ENCODE assay signal across 26 cellular contexts in genomic region chr2:89829828-89830227, GRCh38.
A peak's percentile ranks its signal among the peaks of the same experiment; 100 is the strongest.
DNase-seq lines count a peak whose midpoint lies in the region; ATAC-seq and TF ChIP-seq lines count a peak whose summit lies in the region.
"Had no signal": no experiment of that assay in that cellular context is flagged by ENCODE, and none has a peak within 500 bp of the region (broad histone marks: within the 10 kb centered on the region; RNA-seq: fewer than 3 reads in every experiment).

No MANE protein-coding gene starts in this region.

- TF ChIP-seq POLR2A in heart left ventricle (IDR thresholded peaks at IDR 0.05) (no peak), right lobe of liver (IDR thresholded peaks at IDR 0.05) (no peak)

- H3K9ac ChIP-seq in KMS-11 = no peak overlapping the region

- no peak for DNase-seq in heart left ventricle
- DNase-seq in cardiac septum (ENCODE audit: low spot score) = no peak
- DNase-seq in right lobe of liver = no peak
- no peak for DNase-seq in aorta
- no peak for DNase-seq in mucosa of gallbladder (ENCODE audit: low spot score)
- no peak for DNase-seq in head of caudate nucleus
- DNase-seq: activated CD4-positive, alpha-beta T cell treated with anti-CD3 and anti-CD28 coated beads for 48 hours; activated CD8-positive, alpha-beta memory T cell treated with anti-CD3 and anti-CD28 coated beads for 24 hours; activated T-cell treated with anti-CD3 and anti-CD28 coated beads for 4 hours; amniotic stem cell; COR-L47; DMS53; effector CD4-positive, alpha-beta T cell; natural killer cell; NCI-H1436; NCI-H226; NCI-H69; nucleus accumbens; PC-3; stimulated activated naive B cell treated with anti-CD40 and anti-IgM and Interleukin-4, amounts not matched to agents 10 μg/mL and 1 μg/mL and 100 μg/mL, for 72 hours had no signal

- ATAC-seq in heart left ventricle (peak in 3 of 4 donors; percentile 28 to 40 (median 36)), right lobe of liver (peak in 3 of 4 donors; percentile 24 to 42 (median 35)), aorta (ENCODE audit: low FRiP score) (peak; percentile 61), HG03039 (IDR thresholded peaks at IDR 0.05; ENCODE audit: unreplicated experiment) (no peak)
- ATAC-seq: PC-3; stimulated activated naive B cell treated with anti-CD40 and anti-IgM and Interleukin-4, amounts not matched to agents 10 μg/mL and 1 μg/mL and 100 μg/mL, for 72 hours had no signal

- no peaks in the 10 kb centered on the region for H3K79me2 ChIP-seq in KMS-11 (ENCODE audit: insufficient read depth, low read depth)

- H3K27me3 ChIP-seq in heart left ventricle = no peaks in the 10 kb centered on the region
- H3K27me3 ChIP-seq in KMS-11 (ENCODE audit: insufficient read depth, low read depth) = no peaks in the 10 kb centered on the region
- H3K27me3 ChIP-seq in right lobe of liver = no peaks in the 10 kb centered on the region
- no peaks in the 10 kb centered on the region for H3K27me3 ChIP-seq in aorta (ENCODE audit: control insufficient read depth in 1 of 2, insufficient read depth in 2 of 2, low read length in 1 of 2)

- no peak for TF ChIP-seq CTCF in heart left ventricle (IDR thresholded peaks at IDR 0.05)
- TF ChIP-seq CTCF in KMS-11 (conservative IDR thresholded peaks at IDR 0.05; ENCODE audit: low read depth, low read length) = no peak
- no peak for TF ChIP-seq CTCF in right lobe of liver (IDR thresholded peaks at IDR 0.05)

- intact Hi-C loops in heart left ventricle (cut with DNase I) (no loop called here), cardiac septum (cut with DNase I) (no loop called here), right lobe of liver (cut with DNase I) (no loop called here), aorta (cut with DNase I) (no loop called here), head of caudate nucleus (cut with DNase I) (no loop called here)

- H3K27ac ChIP-seq in heart left ventricle = no peak overlapping the region
- H3K27ac ChIP-seq in KMS-11 = no peak overlapping the region
- H3K27ac ChIP-seq in right lobe of liver = no peak overlapping the region
- H3K27ac ChIP-seq in aorta (ENCODE audit: low read depth in 1 of 2, low read length in 2 of 2) = no peak overlapping the region
- H3K27ac ChIP-seq: C4-2B, epithelial cell of prostate, HL-60, skin epidermis had no signal

- WGBS in heart left ventricle, 4 donors = 65 to 79% (median 74%) methylated on average over 6 of the region's 6 CpGs
- 48% methylated on average over 6 of the region's 6 CpGs for WGBS in right lobe of liver (ENCODE audit: insufficient coverage, low coverage, low lambda C conversion rate, missing lambda C conversion rate)
- WGBS in aorta, 2 donors = 67 to 71% methylated on average over 6 of the region's 6 CpGs

- H3K4me2 ChIP-seq in KMS-11 = no peak overlapping the region

- H3K4me1 ChIP-seq in heart left ventricle (no peaks in the 10 kb centered on the region), KMS-11 (ENCODE audit: low read depth, poor library complexity, severe bottlenecking) (no peaks in the 10 kb centered on the region), right lobe of liver (no peaks in the 10 kb centered on the region), aorta (ENCODE audit: control insufficient read depth in 1 of 2, insufficient read depth in 2 of 2, low read length in 2 of 2) (no peaks in the 10 kb centered on the region)

- no peak overlapping the region for H2AFZ ChIP-seq in KMS-11 (ENCODE audit: low read depth)

- H3K36me3 ChIP-seq in heart left ventricle (no peaks in the 10 kb centered on the region), KMS-11 (ENCODE audit: insufficient read depth) (no peaks in the 10 kb centered on the region), right lobe of liver (no peaks in the 10 kb centered on the region), aorta (ENCODE audit: control insufficient read depth in 1 of 2, insufficient read depth in 2 of 2, low read length in 1 of 2) (no peaks in the 10 kb centered on the region)

- H4K20me1 ChIP-seq in KMS-11 (ENCODE audit: insufficient read depth) = no peaks in the 10 kb centered on the region

- H3K9me3 ChIP-seq in heart left ventricle (peaks cover 0 to 49% (median 1%) of the 10 kb centered on the region in 12 donors), right lobe of liver (peaks cover 0 to 33% (median 13%) of the 10 kb centered on the region in 4 donors), aorta (ENCODE audit: control insufficient read depth, low read length) (peaks cover 14% of the 10 kb centered on the region)

- H3K4me3 ChIP-seq in heart left ventricle (no peak overlapping the region), KMS-11 (IDR thresholded peaks at IDR 0.05; ENCODE audit: insufficient read depth, low read depth, low read length) (peak overlapping the region; percentile 66), right lobe of liver (no peak overlapping the region), aorta (ENCODE audit: low read length in 2 of 2) (no peak overlapping the region)
- H3K4me3 ChIP-seq: skin epidermis had no signal
